8 cellular contexts compared by ENCODE assay signal in the genomic region with DNA sequence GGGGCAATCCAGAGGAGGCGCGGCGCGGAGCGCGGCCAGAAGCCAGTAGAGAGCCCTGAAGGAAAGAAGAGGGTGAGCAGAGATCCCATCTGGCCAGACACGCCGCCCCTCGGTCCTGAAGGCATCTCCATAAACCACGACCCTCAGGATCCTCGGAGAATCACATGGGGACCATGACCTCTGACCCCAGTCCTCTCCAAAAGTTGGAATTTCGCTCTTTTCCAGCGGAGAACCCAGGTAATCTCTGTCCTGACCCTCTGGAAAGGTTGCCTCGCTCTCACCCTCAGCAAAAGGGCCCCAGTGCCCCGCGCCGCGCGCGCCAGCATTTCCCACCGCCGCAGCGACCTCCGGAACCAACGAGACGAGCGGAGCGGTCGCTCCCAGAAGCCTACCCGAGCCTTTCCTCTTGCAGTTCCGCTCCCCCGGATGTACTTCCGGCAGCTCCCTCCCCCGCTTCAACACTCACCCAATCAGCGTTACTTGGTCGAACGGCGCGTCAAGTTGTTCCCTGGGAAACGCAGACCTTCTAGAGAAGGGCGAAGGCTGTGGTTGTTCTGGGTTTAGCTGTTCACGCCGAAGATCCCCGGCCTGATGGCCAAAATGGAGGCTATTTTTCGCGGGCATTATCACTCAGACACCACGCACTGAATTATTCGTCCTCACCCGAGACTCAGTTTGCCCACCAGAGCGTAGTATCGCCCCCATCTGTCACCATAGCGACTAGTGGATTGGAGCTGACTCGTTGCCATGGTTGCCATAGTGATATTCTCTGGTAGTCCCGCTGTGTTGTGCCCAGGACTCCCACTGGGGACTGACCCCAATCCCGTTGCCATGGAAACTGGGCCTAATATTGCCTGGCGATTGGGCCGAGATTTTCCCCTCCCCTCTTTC. TPM values are rescaled to one million over a fixed set of nuclear protein-coding genes. Genes with fewer than 3 reads are reported as not detected.
A peak's percentile ranks its signal among the peaks of the same experiment; 100 is the strongest.
DNase-seq lines count a peak whose midpoint lies in the region; ATAC-seq and FAIRE-seq lines count a peak whose summit lies in the region.

A gene with protein sequence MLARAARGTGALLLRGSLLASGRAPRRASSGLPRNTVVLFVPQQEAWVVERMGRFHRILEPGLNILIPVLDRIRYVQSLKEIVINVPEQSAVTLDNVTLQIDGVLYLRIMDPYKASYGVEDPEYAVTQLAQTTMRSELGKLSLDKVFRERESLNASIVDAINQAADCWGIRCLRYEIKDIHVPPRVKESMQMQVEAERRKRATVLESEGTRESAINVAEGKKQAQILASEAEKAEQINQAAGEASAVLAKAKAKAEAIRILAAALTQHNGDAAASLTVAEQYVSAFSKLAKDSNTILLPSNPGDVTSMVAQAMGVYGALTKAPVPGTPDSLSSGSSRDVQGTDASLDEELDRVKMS (minus strand): TSS at position 363 of the 891 bp plus-strand sequence. CDS start 37 bp downstream, at position 326.

- H3K27me3 ChIP-seq in endocrine pancreas (ENCODE audit: control insufficient read depth, insufficient read depth, low read length) (no peaks in the 10 kb centered on the region), mesenchymal stem cell (ENCODE audit: control insufficient read depth in 1 of 2, insufficient read depth in 1 of 2, low read length in 2 of 2) (no peaks in the 10 kb centered on the region)

- H3K18ac ChIP-seq in mesenchymal stem cell (ENCODE audit: low read depth in 1 of 2, low read length in 2 of 2), result peak within 1 kb of the TSS; percentile 67 to 80

- H4K8ac ChIP-seq in mesenchymal stem cell (ENCODE audit: low read length), result peak within 1 kb of the TSS; percentile 70

- H3K4me2 ChIP-seq in mesenchymal stem cell (ENCODE audit: low read length, poor library complexity, severe bottlenecking), result peak within 1 kb of the TSS; percentile 76

- peak; percentile 52 for FAIRE-seq in HTR-8/SVneo (lab: Jason Lieb, UNC)

- peak within 1 kb of the TSS; percentile 83 for H3K27ac ChIP-seq in mesenchymal stem cell (ENCODE audit: low read length, poor library complexity, severe bottlenecking)

- H3K36me3 ChIP-seq in endocrine pancreas (ENCODE audit: control insufficient read depth, insufficient read depth, low read length) (no peaks in the 10 kb centered on the region), mesenchymal stem cell (ENCODE audit: control insufficient read depth in 1 of 2, insufficient read depth in 2 of 2, low read depth in 1 of 2, low read length in 2 of 2) (peaks cover 62 to 74% of the 10 kb centered on the region in 2 experiments)

- ATAC-seq in GM21367 (IDR thresholded peaks at IDR 0.05; ENCODE audit: unreplicated experiment), result peak; percentile 86

- no peak within 1 kb of the TSS for H2BK15ac ChIP-seq in mesenchymal stem cell (ENCODE audit: low read depth, poor library complexity, severe bottlenecking)

- no peak within 1 kb of the TSS for H2BK120ac ChIP-seq in mesenchymal stem cell (ENCODE audit: low read depth, low read length)

- no peak within 1 kb of the TSS for H2BK5ac ChIP-seq in mesenchymal stem cell (ENCODE audit: low read depth, low read length, poor library complexity, severe bottlenecking)

- H2AFZ ChIP-seq in mesenchymal stem cell (ENCODE audit: low read depth, low read length), result peak within 1 kb of the TSS; percentile 74

- peak within 1 kb of the TSS; percentile 19 for H4K91ac ChIP-seq in mesenchymal stem cell (ENCODE audit: low read length)

- peaks cover 50% of the 10 kb centered on the region for H3K79me1 ChIP-seq in mesenchymal stem cell (replicated peaks; ENCODE audit: low read length, poor library complexity, severe bottlenecking)

- H3K9me3 ChIP-seq in endocrine pancreas (ENCODE audit: control insufficient read depth, low read length) (no peaks in the 10 kb centered on the region), mesenchymal stem cell (ENCODE audit: control insufficient read depth, low read length) (no peaks in the 10 kb centered on the region)

- H3K4me3 ChIP-seq in endocrine pancreas (ENCODE audit: control insufficient read depth, insufficient read depth, low read length), result peak within 1 kb of the TSS; percentile 60
- peak within 1 kb of the TSS; percentile 61 to 94 for H3K4me3 ChIP-seq in mesenchymal stem cell (ENCODE audit: insufficient read depth in 1 of 2, low read depth in 1 of 2, low read length in 2 of 2)

- H3K4ac ChIP-seq in mesenchymal stem cell (ENCODE audit: low read depth in 1 of 2, low read length in 2 of 2), result peak within 1 kb of the TSS; percentile 61 to 95

- H2AK5ac ChIP-seq in mesenchymal stem cell (ENCODE audit: low read length, severe bottlenecking), result peak within 1 kb of the TSS; percentile 7

- H3K9ac ChIP-seq in endocrine pancreas (ENCODE audit: control insufficient read depth, insufficient read depth, low read length), result peak within 1 kb of the TSS; percentile 94
- H3K9ac ChIP-seq in mesenchymal stem cell (ENCODE audit: low read length), result peak within 1 kb of the TSS; percentile 99

- H3K14ac ChIP-seq in mesenchymal stem cell (ENCODE audit: low read length in 2 of 2), result peak within 1 kb of the TSS in 1 of 2 experiments; percentile 15

- H2BK12ac ChIP-seq in mesenchymal stem cell (ENCODE audit: low read length in 2 of 2), result no peak within 1 kb of the TSS

- H3K23ac ChIP-seq in mesenchymal stem cell (ENCODE audit: low read length in 2 of 2), result no peak within 1 kb of the TSS

- H3K4me1 ChIP-seq in endocrine pancreas (ENCODE audit: control insufficient read depth, insufficient read depth, low read length) (no peaks in the 10 kb centered on the region), mesenchymal stem cell (ENCODE audit: control insufficient read depth, insufficient read depth, low read depth, low read length) (peaks cover 18% of the 10 kb centered on the region)

- peak; percentile 98 for DNase-seq in COLO829 (ENCODE audit: low spot score)
- DNase-seq in HTR-8/SVneo (ENCODE audit: insufficient read length, low spot score), result peak; percentile 74
- peak; percentile 98 for DNase-seq in NOMO-1 treated with dmso at 0.1 percent for 144 hours (lab: John Stamatoyannopoulos, UW; ENCODE audit: unreplicated experiment)
- peak in 2 of 3 experiments; percentile 70 to 72 for DNase-seq in activated CD8-positive, alpha-beta memory T cell treated with anti-CD3 and anti-CD28 coated beads for 48 hours (ENCODE audit: low read depth in 2 of 3, low spot score in 2 of 3)
- DNase-seq in mesenchymal stem cell, result peak; percentile 98
- peak; percentile 84 for DNase-seq in stimulated activated CD8-positive, alpha-beta memory T cell treated with anti-CD3 and anti-CD28 coated beads, Interleukin-12 subunit alpha, Interleukin-12 subunit beta, amount 100 ng/mL, for 4 hours (ENCODE audit: low read depth)

- WGBS in mesenchymal stem cell, result 2% methylated on average over 48 of the region's 57 CpGs

RNA-seq across cellular contexts. Expression of the gene that starts here (rescaled TPM):
- polyA plus RNA-seq in mesenchymal stem cell (2013, experiment 1 of 2), result 95.3 TPM
- polyA plus RNA-seq in mesenchymal stem cell (2013, experiment 2 of 2), result 89.1 TPM

Comparison
In these comparisons a context has a peak if more than half of its experiments do, and no peak if none do; other contexts are left out.
1. Peak in every context shown above with its lines: DNase-seq, ATAC-seq, H3K4me3 ChIP-seq and H3K27ac ChIP-seq.